In the genomic region with DNA sequence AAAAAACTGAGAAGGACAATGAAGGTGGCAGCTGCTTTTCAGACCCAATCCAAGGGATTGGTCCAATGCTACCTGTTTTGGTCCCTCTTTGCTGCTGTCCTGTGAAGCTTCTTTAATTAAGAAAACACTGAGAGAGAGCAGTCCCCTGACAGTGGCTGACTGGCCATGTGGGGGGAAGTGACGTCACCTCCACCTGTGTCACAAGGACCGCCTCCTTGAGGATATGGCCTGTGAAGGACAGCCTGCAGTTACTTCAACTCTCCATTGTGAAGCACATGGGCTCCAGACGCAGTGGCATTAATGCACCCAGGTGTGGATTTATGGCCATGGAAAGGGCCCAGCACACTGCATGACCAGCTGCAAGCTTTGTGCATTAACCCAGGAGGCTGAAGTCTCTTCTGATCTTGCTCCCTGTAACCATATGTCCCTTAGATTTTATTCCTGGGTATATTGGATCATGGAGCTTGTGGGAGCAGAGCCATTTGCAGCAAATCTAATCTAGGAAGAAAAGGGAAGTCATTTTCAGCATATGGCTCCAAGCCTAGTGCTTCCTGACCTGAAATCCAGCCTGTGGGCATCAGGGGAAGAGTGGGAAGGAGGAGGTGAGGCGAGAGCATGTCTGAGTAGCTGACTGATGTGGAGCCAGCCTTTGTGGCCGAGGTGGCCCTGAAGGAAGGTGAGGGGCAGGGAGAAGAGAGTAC, we compare ENCODE assay signal across 16 cellular contexts.
"Had no signal": no experiment of that assay in that cellular context is flagged by ENCODE, and none has a peak within 500 bp of the region (broad histone marks: within the 10 kb centered on the region; RNA-seq: fewer than 3 reads in every experiment).

No MANE protein-coding gene starts in this region.

- H3K4me1 ChIP-seq: esophagus muscularis mucosa, sigmoid colon, suprapubic skin, upper lobe of left lung had no signal

- H3K36me3 ChIP-seq: esophagus muscularis mucosa, sigmoid colon, suprapubic skin, upper lobe of left lung had no signal

- ATAC-seq: activated CD4-positive, alpha-beta T cell treated with anti-CD3 and anti-CD28 coated beads for 36 hours; activated CD8-positive, alpha-beta T cell treated with anti-CD3 and anti-CD28 coated beads, Interleukin-2, amount 10 ng/mL, durations not matched to agents 7 days and 5 days; activated naive CD8-positive, alpha-beta T cell treated with anti-CD3 and anti-CD28 coated beads, Interleukin-2, amount 50 U/mL, for 24 hours; left colon; natural killer cell; stimulated activated naive CD8-positive, alpha-beta T cell treated with anti-CD3 and anti-CD28 coated beads, Interleukin-15, Interleukin-2, amounts not matched to agents 100 U/mL and 50 U/mL, for 24 hours had no signal

- H3K4me1 Mint-ChIP-seq: activated CD4-positive, alpha-beta T cell treated with anti-CD3 and anti-CD28 coated beads for 36 hours; activated naive CD8-positive, alpha-beta T cell treated with anti-CD3 and anti-CD28 coated beads, Interleukin-2, amount 50 U/mL, for 24 hours; natural killer cell had no signal

- DNase-seq: activated CD4-positive, alpha-beta T cell treated with anti-CD3 and anti-CD28 coated beads for 36 hours; activated CD8-positive, alpha-beta memory T cell treated with anti-CD3 and anti-CD28 coated beads, Interleukin-2, amount 50 U/mL, for 48 hours; activated CD8-positive, alpha-beta T cell treated with anti-CD3 and anti-CD28 coated beads, Interleukin-2, amount 10 ng/mL, durations not matched to agents 7 days and 5 days; activated naive CD4-positive, alpha-beta T cell treated with Interleukin-2 at 50 U/mL for 16 hours; activated naive CD8-positive, alpha-beta T cell treated with anti-CD3 and anti-CD28 coated beads, Interleukin-2, amount 50 U/mL, for 24 hours; left colon; natural killer cell; sigmoid colon; stimulated activated CD4-positive, alpha-beta T cell treated with anti-CD3 and anti-CD28 coated beads, Interleukin-12 subunit alpha, Interleukin-12 subunit beta, amount 100 ng/mL, for 4 hours; stimulated activated naive CD8-positive, alpha-beta T cell treated with anti-CD3 and anti-CD28 coated beads, Interleukin-15, Interleukin-2, amounts not matched to agents 100 U/mL and 50 U/mL, for 24 hours; upper lobe of left lung had no signal

- H3K4me3 ChIP-seq: esophagus muscularis mucosa, sigmoid colon, suprapubic skin, upper lobe of left lung had no signal

- H3K9me3 ChIP-seq: suprapubic skin, upper lobe of left lung had no signal

- H3K9me3 Mint-ChIP-seq: activated T-helper 1 cell treated with anti-CD3 and anti-CD28 coated beads, Interleukin-12 subunit alpha, Interleukin-12 subunit beta, Interleukin-2, Interleukin-4 antibody, amounts not matched to agents 30 ng/mL and 10 ng/mL and 1 ng/mL, durations not matched to agents 14 hours and 24 hours and 36 hours; natural killer cell had no signal

- H3K27me3 Mint-ChIP-seq: activated naive CD8-positive, alpha-beta T cell treated with anti-CD3 and anti-CD28 coated beads, Interleukin-2, amount 50 U/mL, for 24 hours had no signal

- FAIRE-seq: astrocyte, endometrium had no signal

- H3K27ac ChIP-seq: esophagus muscularis mucosa, sigmoid colon, suprapubic skin, upper lobe of left lung had no signal

- H3K27me3 ChIP-seq: esophagus muscularis mucosa, sigmoid colon, suprapubic skin, upper lobe of left lung had no signal

- H3K4me3 Mint-ChIP-seq: activated CD4-positive, alpha-beta T cell treated with anti-CD3 and anti-CD28 coated beads for 36 hours; activated CD8-positive, alpha-beta T cell treated with anti-CD3 and anti-CD28 coated beads, Interleukin-2, amount 10 ng/mL, durations not matched to agents 7 days and 5 days; activated naive CD8-positive, alpha-beta T cell treated with anti-CD3 and anti-CD28 coated beads, Interleukin-2, amount 50 U/mL, for 24 hours; activated T-helper 1 cell treated with anti-CD3 and anti-CD28 coated beads, Interleukin-12 subunit alpha, Interleukin-12 subunit beta, Interleukin-2, Interleukin-4 antibody, amounts not matched to agents 30 ng/mL and 10 ng/mL and 1 ng/mL, durations not matched to agents 14 hours and 24 hours and 36 hours; natural killer cell had no signal

- H3K27ac Mint-ChIP-seq: activated CD4-positive, alpha-beta T cell treated with anti-CD3 and anti-CD28 coated beads for 36 hours; activated CD8-positive, alpha-beta T cell treated with anti-CD3 and anti-CD28 coated beads, Interleukin-2, amount 10 ng/mL, durations not matched to agents 7 days and 5 days; activated naive CD8-positive, alpha-beta T cell treated with anti-CD3 and anti-CD28 coated beads, Interleukin-2, amount 50 U/mL, for 24 hours; activated T-helper 1 cell treated with anti-CD3 and anti-CD28 coated beads, Interleukin-12 subunit alpha, Interleukin-12 subunit beta, Interleukin-2, Interleukin-4 antibody, amounts not matched to agents 30 ng/mL and 10 ng/mL and 1 ng/mL, durations not matched to agents 14 hours and 24 hours and 36 hours; natural killer cell had no signal
